In genomic region chr4:166195101-166195500, GRCh38 we compare ENCODE assay signal across 16 cellular contexts.
A peak's percentile ranks its signal among the peaks of the same experiment; 100 is the strongest.
DNase-seq lines count a peak whose midpoint lies in the region; ATAC-seq and TF ChIP-seq lines count a peak whose summit lies in the region.
"Had no signal": no experiment of that assay in that cellular context is flagged by ENCODE, and none has a peak within 500 bp of the region (broad histone marks: within the 10 kb centered on the region; RNA-seq: fewer than 3 reads in every experiment).

No MANE protein-coding gene starts in this region.

- H3K9me3 ChIP-seq in mammary epithelial cell (replicated peaks; ENCODE audit: insufficient read depth, low read length): no peaks in the 10 kb centered on the region
- H3K9me3 ChIP-seq: A549, Caco-2 had no signal

- ATAC-seq in naive thymus-derived CD8-positive, alpha-beta T cell: no peak
- ATAC-seq in HG03175 (IDR thresholded peaks at IDR 0.05; ENCODE audit: unreplicated experiment): no peak
- ATAC-seq: A549, GM12878, HepG2 had no signal

- DNase-seq in mammary epithelial cell: peak; percentile 41
- no peak for DNase-seq in MCF 10A (ENCODE audit: unreplicated experiment)
- peak; percentile 55 for DNase-seq in NCI-H526 treated with DMSO at 0.1 percent for 48 hours (lab: John Stamatoyannopoulos, UW)
- peak; percentile 43 for DNase-seq in astrocyte of the cerebellum (ENCODE audit: low read depth)
- DNase-seq in NCI-H2171 treated with DMSO at 0.1 percent for 48 hours (lab: John Stamatoyannopoulos, UW): no peak
- DNase-seq in naive thymus-derived CD8-positive, alpha-beta T cell: no peak
- DNase-seq: AML-193; Caco-2; CD4-positive, alpha-beta T cell; H9 had no signal

- CTCF ChIA-PET in mammary epithelial cell (lab: Charles Lee; ENCODE audit: low non-redundant PET) (no interaction called here), MCF 10A (lab: Yijun Ruan, JAX) (interaction anchor here (0.6 kb wide), 1 partner anchor 251 kb away, joined by 3 read pairs; no protein-coding TSS in a partner anchor)

- no peaks in the 10 kb centered on the region for H3K27me3 Mint-ChIP-seq in MCF 10A (ENCODE audit: insufficient read depth, unreplicated experiment)
- peaks cover 0 to 4% (median 0%) of the 10 kb centered on the region in 5 donors for H3K27me3 Mint-ChIP-seq in naive thymus-derived CD8-positive, alpha-beta T cell
- H3K27me3 Mint-ChIP-seq: CD4-positive, alpha-beta T cell had no signal

- no peak overlapping the region for H3K4me2 ChIP-seq in mammary epithelial cell (ENCODE audit: insufficient read depth, low read depth, low read length)
- H3K4me2 ChIP-seq: A549 had no signal

- H2AFZ ChIP-seq in mammary epithelial cell (ENCODE audit: low read depth, low read length): no peak overlapping the region

- H3K4me1 ChIP-seq in mammary epithelial cell (ENCODE audit: insufficient read depth, low read length): no peaks in the 10 kb centered on the region
- H3K4me1 ChIP-seq: A549, Caco-2 had no signal

- in situ Hi-C loops in mammary epithelial cell (cut with MboI; ENCODE audit: low sequenced_read_pairs in 2 of 2): no loop called here
- in situ Hi-C loops in astrocyte of the cerebellum (cut with HindIII; ENCODE audit: low sequenced_read_pairs): no loop called here

- no peaks in the 10 kb centered on the region for H3K4me1 Mint-ChIP-seq in MCF 10A (ENCODE audit: insufficient read depth, unreplicated experiment)
- H3K4me1 Mint-ChIP-seq in naive thymus-derived CD8-positive, alpha-beta T cell: no peaks in the 10 kb centered on the region

- intact Hi-C loops in mammary epithelial cell (cut with micrococcal nuclease): no loop called here
- intact Hi-C loops in MCF 10A (cut with micrococcal nuclease): no loop called here

- H3K4me3 ChIP-seq in mammary epithelial cell (replicated peaks in 1 of 3; ENCODE audit: insufficient read depth in 1 of 3, low read depth in 2 of 3, low read length in 3 of 3): no peak overlapping the region
- no peak overlapping the region for H3K4me3 ChIP-seq in astrocyte of the cerebellum (ENCODE audit: low read depth, low read length)
- H3K4me3 ChIP-seq: A549, GM12878 had no signal

- H3K27ac Mint-ChIP-seq in MCF 10A (ENCODE audit: low read depth, unreplicated experiment): no peak overlapping the region
- no peak overlapping the region for H3K27ac Mint-ChIP-seq in naive thymus-derived CD8-positive, alpha-beta T cell
- H3K27ac Mint-ChIP-seq: CD4-positive, alpha-beta T cell; H9 had no signal

- no peak overlapping the region for H3K9ac ChIP-seq in mammary epithelial cell (ENCODE audit: insufficient read depth, low read length)

- no peak overlapping the region for H3K4me3 Mint-ChIP-seq in MCF 10A (ENCODE audit: unreplicated experiment)
- no peak overlapping the region for H3K4me3 Mint-ChIP-seq in naive thymus-derived CD8-positive, alpha-beta T cell
- H3K4me3 Mint-ChIP-seq: CD4-positive, alpha-beta T cell; H9 had no signal

- no peak for TF ChIP-seq CTCF in mammary epithelial cell (conservative IDR thresholded peaks at IDR 0.05 in 1 of 2, IDR thresholded peaks at IDR 0.05 in 1 of 2; ENCODE audit: extremely low read depth in 1 of 2, insufficient read depth in 1 of 2, low read depth in 1 of 2, low read length in 2 of 2)
- TF ChIP-seq CTCF in MCF 10A (IDR thresholded peaks at IDR 0.05; ENCODE audit: unreplicated experiment): no peak
- no peak for TF ChIP-seq CTCF in astrocyte of the cerebellum (IDR thresholded peaks at IDR 0.05; ENCODE audit: low read depth, low read length, missing control alignments)

- no peaks in the 10 kb centered on the region for H3K79me2 ChIP-seq in mammary epithelial cell (ENCODE audit: insufficient read depth, low read length)

- POLR2A ChIA-PET in MCF 10A (lab: Yijun Ruan, JAX): no interaction called here
- POLR2A ChIA-PET in naive thymus-derived CD8-positive, alpha-beta T cell (lab: Charles Lee): no interaction called here

- H4K20me1 ChIP-seq in mammary epithelial cell (ENCODE audit: insufficient read depth, low read length): no peaks in the 10 kb centered on the region

- dilution Hi-C loops in mammary epithelial cell (cut with HindIII; ENCODE audit: low sequenced_read_pairs): no loop called here

- H3K27ac ChIP-seq in mammary epithelial cell (ENCODE audit: insufficient read depth, low read depth, low read length): no peak overlapping the region
- H3K27ac ChIP-seq: 22Rv1, A549, C4-2B had no signal

- no peaks in the 10 kb centered on the region for H3K36me3 Mint-ChIP-seq in MCF 10A (ENCODE audit: insufficient read depth, unreplicated experiment)
- H3K36me3 Mint-ChIP-seq in naive thymus-derived CD8-positive, alpha-beta T cell: no peaks in the 10 kb centered on the region

- no peaks in the 10 kb centered on the region for H3K27me3 ChIP-seq in mammary epithelial cell (ENCODE audit: insufficient read depth, low read length)

- no peaks in the 10 kb centered on the region for H3K36me3 ChIP-seq in mammary epithelial cell (ENCODE audit: insufficient read depth, low read length)

- BruUV-seq in mammary epithelial cell (replicated peaks; lab: Mats Ljungman, UMichigan) (no TSS peak), MCF 10A (replicated peaks; lab: Mats Ljungman, UMichigan) (no TSS peak)

- no peaks in the 10 kb centered on the region for H3K9me3 Mint-ChIP-seq in MCF 10A (ENCODE audit: unreplicated experiment)
- peaks cover 0 to 9% (median 2%) of the 10 kb centered on the region in 9 donors for H3K9me3 Mint-ChIP-seq in naive thymus-derived CD8-positive, alpha-beta T cell
- H3K9me3 Mint-ChIP-seq: CD4-positive, alpha-beta T cell had no signal

Comparison
In these comparisons a context has a peak if more than half of its experiments do, and no peak if none do; other contexts are left out.
1. DNase-seq: peak in mammary epithelial cell (single experiment), NCI-H526 treated with DMSO at 0.1 percent for 48 hours (single experiment) and astrocyte of the cerebellum (single experiment); none in MCF 10A (single experiment), NCI-H2171 treated with DMSO at 0.1 percent for 48 hours (single experiment) and naive thymus-derived CD8-positive, alpha-beta T cell (0 of 10).